ENCODE assay signal across 12 cellular contexts in the genomic region with DNA sequence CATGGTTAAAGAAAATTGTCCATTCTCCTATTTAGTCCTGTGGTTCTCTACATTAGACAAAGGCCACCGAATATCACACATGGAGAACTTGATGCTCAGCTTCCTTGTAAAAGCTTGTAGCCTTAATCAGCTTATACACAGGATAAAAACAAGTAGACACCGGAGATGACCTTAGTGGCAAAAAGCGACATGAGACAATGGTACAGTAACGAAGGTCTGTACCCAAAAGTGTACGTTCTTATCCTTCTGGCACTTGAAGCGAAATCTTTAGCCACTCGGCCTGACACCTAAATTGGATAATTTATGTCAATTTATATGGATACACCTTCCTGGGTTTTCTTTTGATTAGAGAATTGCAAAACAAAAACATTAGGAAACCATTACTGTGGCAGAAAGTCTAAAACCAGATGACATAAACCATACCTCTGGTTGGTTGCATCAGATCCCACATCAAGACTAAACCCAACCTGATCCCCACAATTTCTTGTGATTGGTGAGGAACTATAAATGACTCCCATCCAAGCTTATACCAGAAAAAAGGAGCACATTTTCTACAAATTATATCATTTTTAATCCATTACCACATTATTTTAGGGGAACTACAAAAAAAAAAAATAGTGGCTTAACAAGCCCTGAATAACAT. TPM values are rescaled to one million over a fixed set of nuclear protein-coding genes. Genes with fewer than 3 reads are reported as not detected.
A peak's percentile ranks its signal among the peaks of the same experiment; 100 is the strongest.
DNase-seq lines count a peak whose midpoint lies in the region; ATAC-seq and TF ChIP-seq lines count a peak whose summit lies in the region.
"Had no signal": no experiment of that assay in that cellular context is flagged by ENCODE, and none has a peak within 500 bp of the region (broad histone marks: within the 10 kb centered on the region; RNA-seq: fewer than 3 reads in every experiment).

No MANE protein-coding gene starts in this region.

- H3K27ac ChIP-seq in gastroesophageal sphincter (peak overlapping the region in 1 of 4 donors; percentile 47), thoracic aorta (no peak overlapping the region)

- H3K36me3 Mint-ChIP-seq in activated naive CD4-positive, alpha-beta T cell treated with anti-CD3 and anti-CD28 coated beads, Interleukin-2, amount 50 U/mL, for 24 hours: peaks cover 41% of the 10 kb centered on the region
- peaks cover 92% of the 10 kb centered on the region for H3K36me3 Mint-ChIP-seq in activated T-helper 2 cell treated with anti-CD3 and anti-CD28 coated beads, Interferon-gamma antibody, Interleukin-2, Interleukin-4, amounts not matched to agents 10 μg/mL and 5 μg/mL and 100 μg/mL, durations not matched to agents 14 hours and 24 hours and 36 hours (ENCODE audit: low read depth)

- TF ChIP-seq POLR2A in gastroesophageal sphincter (IDR thresholded peaks at IDR 0.05): no peak

- intact Hi-C loops in activated T-helper 2 cell treated with anti-CD3 and anti-CD28 coated beads, Interferon-gamma antibody, Interleukin-2, Interleukin-4, amounts not matched to agents 10 μg/mL and 5 μg/mL and 100 μg/mL, durations not matched to agents 14 hours and 24 hours and 36 hours (cut with micrococcal nuclease): no loop called here

- peaks cover 70% of the 10 kb centered on the region for H3K4me1 Mint-ChIP-seq in activated naive CD4-positive, alpha-beta T cell treated with anti-CD3 and anti-CD28 coated beads, Interleukin-2, amount 50 U/mL, for 24 hours
- peaks cover 47% of the 10 kb centered on the region for H3K4me1 Mint-ChIP-seq in activated T-helper 2 cell treated with anti-CD3 and anti-CD28 coated beads, Interferon-gamma antibody, Interleukin-2, Interleukin-4, amounts not matched to agents 10 μg/mL and 5 μg/mL and 100 μg/mL, durations not matched to agents 14 hours and 24 hours and 36 hours (ENCODE audit: low read depth)

- DNase-seq in activated naive CD4-positive, alpha-beta T cell (lab: John Stamatoyannopoulos, UW): no peak
- no peak for DNase-seq in activated T-helper 2 cell treated with anti-CD3 and anti-CD28 coated beads, Interferon-gamma antibody, Interleukin-2, Interleukin-4, amounts not matched to agents 10 μg/mL and 5 μg/mL and 100 μg/mL, durations not matched to agents 14 hours and 24 hours and 36 hours (ENCODE audit: low spot score)
- no peak for DNase-seq in thoracic aorta (ENCODE audit: low spot score)
- DNase-seq in stimulated activated CD4-positive, alpha-beta T cell treated with anti-CD3 and anti-CD28 coated beads, Interleukin-4, amount 100 ng/mL, for 4 hours: no peak
- DNase-seq in GM20000 (ENCODE audit: low spot score): no peak
- DNase-seq: activated naive CD4-positive, alpha-beta T cell treated with anti-CD3 and anti-CD28 coated beads, Interleukin-2, amount 10 ng/mL, durations not matched to agents 7 days and 5 days; NCI-H187 treated with DMSO at 0.1 percent for 48 hours had no signal

- H3K4me3 ChIP-seq in gastroesophageal sphincter (peak overlapping the region; percentile 3 to 18), thoracic aorta (peak overlapping the region; percentile 1)
- H3K4me3 ChIP-seq: tibial nerve had no signal

- TF ChIP-seq CTCF in gastroesophageal sphincter (IDR thresholded peaks at IDR 0.05) (no peak), thoracic aorta (IDR thresholded peaks at IDR 0.05) (no peak), GM20000 (IDR thresholded peaks at IDR 0.05; ENCODE audit: extremely low read depth, missing control alignments) (no peak)

- H3K4me3 Mint-ChIP-seq in activated naive CD4-positive, alpha-beta T cell treated with anti-CD3 and anti-CD28 coated beads, Interleukin-2, amount 50 U/mL, for 24 hours: peak overlapping the region; percentile 79
- peak overlapping the region; percentile 30 for H3K4me3 Mint-ChIP-seq in activated T-helper 2 cell treated with anti-CD3 and anti-CD28 coated beads, Interferon-gamma antibody, Interleukin-2, Interleukin-4, amounts not matched to agents 10 μg/mL and 5 μg/mL and 100 μg/mL, durations not matched to agents 14 hours and 24 hours and 36 hours (ENCODE audit: low read depth)
- H3K4me3 Mint-ChIP-seq: activated naive CD4-positive, alpha-beta T cell treated with anti-CD3 and anti-CD28 coated beads, Interleukin-2, amount 10 ng/mL, durations not matched to agents 7 days and 5 days; B cell had no signal

- peaks cover 15 to 95% of the 10 kb centered on the region in 2 donors for H3K36me3 ChIP-seq in gastroesophageal sphincter
- peaks cover 71% of the 10 kb centered on the region for H3K36me3 ChIP-seq in thoracic aorta

- ATAC-seq in gastroesophageal sphincter: no peak
- ATAC-seq in thoracic aorta (ENCODE audit: insufficient number of reproducible peaks, low FRiP score, low read depth): no peak
- ATAC-seq in GM21723 (IDR thresholded peaks at IDR 0.05; ENCODE audit: unreplicated experiment): no peak

- H3K27ac Mint-ChIP-seq in activated naive CD4-positive, alpha-beta T cell treated with anti-CD3 and anti-CD28 coated beads, Interleukin-2, amount 50 U/mL, for 24 hours: peak overlapping the region; percentile 87
- H3K27ac Mint-ChIP-seq in activated T-helper 2 cell treated with anti-CD3 and anti-CD28 coated beads, Interferon-gamma antibody, Interleukin-2, Interleukin-4, amounts not matched to agents 10 μg/mL and 5 μg/mL and 100 μg/mL, durations not matched to agents 14 hours and 24 hours and 36 hours: peak overlapping the region; percentile 33
- H3K27ac Mint-ChIP-seq: activated naive CD4-positive, alpha-beta T cell treated with anti-CD3 and anti-CD28 coated beads, Interleukin-2, amount 10 ng/mL, durations not matched to agents 7 days and 5 days; B cell had no signal

- H3K4me1 ChIP-seq in gastroesophageal sphincter (peaks cover 25 to 97% (median 37%) of the 10 kb centered on the region in 3 donors), thoracic aorta (ENCODE audit: control insufficient read depth in 1 of 2, low read depth in 2 of 2) (peaks cover 70 to 74% of the 10 kb centered on the region in 2 donors)

- H3K27me3 ChIP-seq in gastroesophageal sphincter (no peaks in the 10 kb centered on the region), thoracic aorta (replicated peaks; ENCODE audit: insufficient read depth) (no peaks in the 10 kb centered on the region)
- H3K27me3 ChIP-seq: tibial nerve had no signal

- no peaks in the 10 kb centered on the region for H3K9me3 Mint-ChIP-seq in activated naive CD4-positive, alpha-beta T cell treated with anti-CD3 and anti-CD28 coated beads, Interleukin-2, amount 50 U/mL, for 24 hours
- H3K9me3 Mint-ChIP-seq in activated T-helper 2 cell treated with anti-CD3 and anti-CD28 coated beads, Interferon-gamma antibody, Interleukin-2, Interleukin-4, amounts not matched to agents 10 μg/mL and 5 μg/mL and 100 μg/mL, durations not matched to agents 14 hours and 24 hours and 36 hours: no peaks in the 10 kb centered on the region
- H3K9me3 Mint-ChIP-seq: activated naive CD4-positive, alpha-beta T cell treated with anti-CD3 and anti-CD28 coated beads, Interleukin-2, amount 10 ng/mL, durations not matched to agents 7 days and 5 days had no signal

- TF ChIP-seq EP300 in gastroesophageal sphincter (IDR thresholded peaks at IDR 0.05): no peak

- no peaks in the 10 kb centered on the region for H3K9me3 ChIP-seq in gastroesophageal sphincter
- H3K9me3 ChIP-seq in thoracic aorta: no peaks in the 10 kb centered on the region
- H3K9me3 ChIP-seq: tibial nerve had no signal

- WGBS in gastroesophageal sphincter (ENCODE audit: low coverage in 1 of 2), 2 donors: 34 to 43% methylated on average over 7 of the region's 7 CpGs

- no peaks in the 10 kb centered on the region for H3K27me3 Mint-ChIP-seq in activated naive CD4-positive, alpha-beta T cell treated with anti-CD3 and anti-CD28 coated beads, Interleukin-2, amount 50 U/mL, for 24 hours
- no peaks in the 10 kb centered on the region for H3K27me3 Mint-ChIP-seq in activated T-helper 2 cell treated with anti-CD3 and anti-CD28 coated beads, Interferon-gamma antibody, Interleukin-2, Interleukin-4, amounts not matched to agents 10 μg/mL and 5 μg/mL and 100 μg/mL, durations not matched to agents 14 hours and 24 hours and 36 hours (ENCODE audit: low read depth)
- H3K27me3 Mint-ChIP-seq: activated naive CD4-positive, alpha-beta T cell treated with anti-CD3 and anti-CD28 coated beads, Interleukin-2, amount 10 ng/mL, durations not matched to agents 7 days and 5 days; B cell had no signal

RNA-seq across cellular contexts. Expression of a gene that starts 6.1 kb away (rescaled TPM):
- 358 and 360 TPM in 2 replicates for total RNA-seq in activated T-helper 2 cell treated with anti-CD3 and anti-CD28 coated beads, Interferon-gamma antibody, Interleukin-2, Interleukin-4, amounts not matched to agents 10 μg/mL and 5 μg/mL and 100 μg/mL, durations not matched to agents 14 hours and 24 hours and 36 hours
- total RNA-seq in gastroesophageal sphincter: 100 to 1,000 TPM; 159 to 369 (median 238) TPM
- total RNA-seq in thoracic aorta: 100 to 1,000 TPM; 232 to 413 TPM

RNA-seq across cellular contexts. Expression of a gene that starts 35.9 kb away (rescaled TPM):
- total RNA-seq in activated T-helper 2 cell treated with anti-CD3 and anti-CD28 coated beads, Interferon-gamma antibody, Interleukin-2, Interleukin-4, amounts not matched to agents 10 μg/mL and 5 μg/mL and 100 μg/mL, durations not matched to agents 14 hours and 24 hours and 36 hours: 55.1 and 64.3 TPM in 2 replicates
- 10 to 100 TPM; 42.0 to 55.9 (median 49.2) TPM for total RNA-seq in gastroesophageal sphincter
- total RNA-seq in thoracic aorta: 10 to 100 TPM; 35.8 to 46.8 TPM

RNA-seq across cellular contexts. Expression of a gene that starts 36.7 kb away (rescaled TPM):
- 93.0 and 98.4 TPM in 2 replicates for total RNA-seq in activated T-helper 2 cell treated with anti-CD3 and anti-CD28 coated beads, Interferon-gamma antibody, Interleukin-2, Interleukin-4, amounts not matched to agents 10 μg/mL and 5 μg/mL and 100 μg/mL, durations not matched to agents 14 hours and 24 hours and 36 hours
- total RNA-seq in gastroesophageal sphincter: 100 to 1,000 TPM; 158 to 312 (median 228) TPM
- 100 to 1,000 TPM; 196 to 243 TPM for total RNA-seq in thoracic aorta

RNA-seq across cellular contexts. Expression of a gene that starts 36.8 kb away (rescaled TPM):
- total RNA-seq in activated T-helper 2 cell treated with anti-CD3 and anti-CD28 coated beads, Interferon-gamma antibody, Interleukin-2, Interleukin-4, amounts not matched to agents 10 μg/mL and 5 μg/mL and 100 μg/mL, durations not matched to agents 14 hours and 24 hours and 36 hours: 39.1 and 39.8 TPM in 2 replicates
- total RNA-seq in gastroesophageal sphincter (10 to 100 TPM; 16.8 to 40.0 (median 31.4) TPM), thoracic aorta (10 to 100 TPM; 11.5 to 19.4 TPM)
